Comparison of ENCODE assay signal across 8 cellular contexts in genomic region chr9:62838024-62838718, GRCh38.
A peak's percentile ranks its signal among the peaks of the same experiment; 100 is the strongest.
DNase-seq lines count a peak whose midpoint lies in the region; ATAC-seq and TF ChIP-seq lines count a peak whose summit lies in the region.
"Not testable (repeated sequence)": the region's sequence is repeated elsewhere in the genome, so short reads cannot be mapped to it uniquely, and the experiment has no call there.

No MANE protein-coding gene starts in this region.

- not testable (repeated sequence) for H3K9me3 Mint-ChIP-seq in activated CD8-positive, alpha-beta T cell treated with anti-CD3 and anti-CD28 coated beads for 36 hours

- H3K36me3 ChIP-seq in HEK293 (ENCODE audit: control insufficient read depth in 2 of 2, insufficient read depth in 1 of 2, low read length in 2 of 2); sigmoid colon; transverse colon: not testable (repeated sequence)

- in situ Hi-C loops in transverse colon (cut with MboI; ENCODE audit: low pct_ligation_motif_present in 1 of 4, low pct_unique_long_range_greater_than_20kb in 1 of 4, low sequenced_read_pairs in 3 of 4) = not testable (repeated sequence)

- H3K27ac ChIP-seq in HEK293 (ENCODE audit: extremely low read depth, low read depth, low read length) = peak overlapping the region; percentile 86
- H3K27ac ChIP-seq in cingulate gyrus (ENCODE audit: low read depth, low read length) = peak overlapping the region; percentile 65
- peak overlapping the region; percentile 46 to 64 (median 55) for H3K27ac ChIP-seq in sigmoid colon
- H3K27ac ChIP-seq in transverse colon = peak overlapping the region; percentile 54 to 75 (median 64)

- DNase-seq in Jurkat, Clone E6-1 (ENCODE audit: low read depth, low spot score) = peak; percentile 65
- peak; percentile 99 for DNase-seq in activated CD8-positive, alpha-beta T cell treated with anti-CD3 and anti-CD28 coated beads for 36 hours
- DNase-seq in iris pigment epithelial cell (ENCODE audit: low read depth) (peak; percentile 83), sigmoid colon (peak; percentile 91), transverse colon (peak; percentile 94)

- H3K27ac Mint-ChIP-seq in activated CD8-positive, alpha-beta T cell treated with anti-CD3 and anti-CD28 coated beads for 36 hours = peak overlapping the region; percentile 81

- not testable (repeated sequence) for H3K4me1 ChIP-seq in HEK293 (ENCODE audit: control insufficient read depth, insufficient read depth, low read length)
- peaks cover 0 to 13% (median 13%) of the 10 kb centered on the region in 4 donors for H3K4me1 ChIP-seq in sigmoid colon
- peaks cover 0 to 14% (median 6%) of the 10 kb centered on the region in 4 donors for H3K4me1 ChIP-seq in transverse colon

- intact Hi-C loops in activated CD8-positive, alpha-beta T cell treated with anti-CD3 and anti-CD28 coated beads for 36 hours (cut with micrococcal nuclease); sigmoid colon (cut with DNase I); transverse colon (cut with DNase I; ENCODE audit: low total_unique reads): not testable (repeated sequence)

- TF ChIP-seq EP300 in sigmoid colon (IDR thresholded peaks at IDR 0.05); transverse colon (IDR thresholded peaks at IDR 0.05; ENCODE audit: low read depth): not testable (repeated sequence)

- not testable (repeated sequence) for H3K27me3 Mint-ChIP-seq in activated CD8-positive, alpha-beta T cell treated with anti-CD3 and anti-CD28 coated beads for 36 hours

- ATAC-seq in GM18498 (IDR thresholded peaks at IDR 0.05; ENCODE audit: unreplicated experiment) = peak; percentile 100
- peak; percentile 100 for ATAC-seq in activated CD8-positive, alpha-beta T cell treated with anti-CD3 and anti-CD28 coated beads for 36 hours

- not testable (repeated sequence) for TF ChIP-seq CTCF in HEK293 (tag by site-specific recombination; IDR thresholded peaks at IDR 0.05); activated CD8-positive, alpha-beta T cell treated with anti-CD3 and anti-CD28 coated beads for 36 hours (IDR thresholded peaks at IDR 0.05); sigmoid colon (IDR thresholded peaks at IDR 0.05); transverse colon (IDR thresholded peaks at IDR 0.05)

- H3K27me3 ChIP-seq in sigmoid colon (peaks cover 7 to 42% (median 18%) of the 10 kb centered on the region in 3 donors), transverse colon (peaks cover 43% of the 10 kb centered on the region)

- H3K36me3 Mint-ChIP-seq in activated CD8-positive, alpha-beta T cell treated with anti-CD3 and anti-CD28 coated beads for 36 hours (ENCODE audit: low read depth) = not testable (repeated sequence)

- CTCF ChIA-PET in HEK293 (lab: Yijun Ruan, JAX); activated CD8-positive, alpha-beta T cell treated with anti-CD3 and anti-CD28 coated beads for 36 hours (lab: Charles Lee): not testable (repeated sequence)

- TF ChIP-seq POLR2A in sigmoid colon (IDR thresholded peaks at IDR 0.05) = not testable (repeated sequence)
- peak; percentile 23 for TF ChIP-seq POLR2A in transverse colon (IDR thresholded peaks at IDR 0.05)

- 1 to 2% methylated on average over 57 of the region's 60 CpGs for WGBS in sigmoid colon, 2 donors
- 0% methylated on average over 27 of the region's 60 CpGs; no CpG with 5 or more reads in 1 of the 2 donors for WGBS in transverse colon (ENCODE audit: low coverage in 1 of 2), 2 donors

- H3K4me1 Mint-ChIP-seq in activated CD8-positive, alpha-beta T cell treated with anti-CD3 and anti-CD28 coated beads for 36 hours (ENCODE audit: low read depth) = not testable (repeated sequence)

- peak overlapping the region; percentile 55 for H3K4me3 ChIP-seq in HEK293 (ENCODE audit: low read depth, low read length)
- H3K4me3 ChIP-seq in Jurkat, Clone E6-1 (ENCODE audit: low read length) = peak overlapping the region; percentile 36
- H3K4me3 ChIP-seq in sigmoid colon = peak overlapping the region; percentile 14 to 49 (median 42)
- peak overlapping the region in 3 of 4 donors; percentile 27 to 50 (median 32) for H3K4me3 ChIP-seq in transverse colon

- H3K9me3 ChIP-seq in HEK293 (ENCODE audit: control insufficient read depth, insufficient read depth, low read depth, low read length); sigmoid colon; transverse colon: not testable (repeated sequence)

- peak overlapping the region; percentile 83 for H3K4me3 Mint-ChIP-seq in activated CD8-positive, alpha-beta T cell treated with anti-CD3 and anti-CD28 coated beads for 36 hours

- POLR2A ChIA-PET in HEK293 (lab: Yijun Ruan, JAX); activated CD8-positive, alpha-beta T cell treated with anti-CD3 and anti-CD28 coated beads for 36 hours (lab: Charles Lee): not testable (repeated sequence)

TF ChIP-seq in HEK293, 187 proteins besides CTCF, POLR2A, EP300 and RAD21 (continues in another document):
- peak; percentile 73 for TF ChIP-seq ZBTB26 (tag by site-specific recombination; optimal IDR thresholded peaks at IDR 0.05)
- peak; percentile 48 for TF ChIP-seq GLIS2 (tag by site-specific recombination; IDR thresholded peaks at IDR 0.05)
- peak; percentile 50 for TF ChIP-seq ZBTB11 (tag by site-specific recombination; conservative IDR thresholded peaks at IDR 0.05; ENCODE audit: low read depth)
- TF ChIP-seq SP7 (tag by site-specific recombination; IDR thresholded peaks at IDR 0.05) = 0 out of 2 replicates have a peak, but pooled peaks have one; percentile 18
- TF ChIP-seq ZNF76 (tag by site-specific recombination; IDR thresholded peaks at IDR 0.05; ENCODE audit: borderline replicate concordance, low read depth) = peak; percentile 55; the same call in 1 of the 2 replicates
- 0 out of 2 replicates have a peak, but pooled peaks have one; percentile 15 for TF ChIP-seq ZNF501 (tag by site-specific recombination; IDR thresholded peaks at IDR 0.05)
- peak; percentile 13; the same call in 1 of the 2 replicates for TF ChIP-seq KLF8 (tag by site-specific recombination; IDR thresholded peaks at IDR 0.05)
- TF ChIP-seq ZFP69B (tag by site-specific recombination; IDR thresholded peaks at IDR 0.05) = 0 out of 2 replicates have a peak, but pooled peaks have one; percentile 50
- peak; percentile 60; the same call in 1 of the 2 replicates for TF ChIP-seq PATZ1 (tag by site-specific recombination; IDR thresholded peaks at IDR 0.05)
- TF ChIP-seq ZNF335 (tag by site-specific recombination; conservative IDR thresholded peaks at IDR 0.05) = peak; percentile 69
- peak; percentile 90 for TF ChIP-seq SP2 (tag by site-specific recombination; IDR thresholded peaks at IDR 0.05)
- TF ChIP-seq ZNF600 (tag by site-specific recombination; IDR thresholded peaks at IDR 0.05) = peak; percentile 97
- TF ChIP-seq ZNF223 (tag by site-specific recombination; IDR thresholded peaks at IDR 0.05) = peak; percentile 100

Comparison
In these comparisons a context has a peak if more than half of its experiments do, and no peak if none do; other contexts are left out.
1. Peak in every context shown above with its lines: DNase-seq, ATAC-seq, H3K4me3 ChIP-seq and H3K27ac ChIP-seq.